24 cellular contexts compared by ENCODE assay signal in genomic region chr9:120829650-120830049, GRCh38. TPM values are rescaled to one million over a fixed set of nuclear protein-coding genes. Genes with fewer than 3 reads are reported as not detected.
DNase-seq lines count a peak whose midpoint lies in the region; TF ChIP-seq lines count a peak whose summit lies in the region.
"Had no signal": no experiment of that assay in that cellular context is flagged by ENCODE, and none has a peak within 500 bp of the region (broad histone marks: within the 10 kb centered on the region; RNA-seq: fewer than 3 reads in every experiment).

No MANE protein-coding gene starts in this region.

- H3K4me3 ChIP-seq in ACC112 (ENCODE audit: low read depth, low read length) = no peak overlapping the region
- H3K4me3 ChIP-seq: BLaER1 treated with 17β-estradiol and CSF1 and Interleukin-3, amounts not matched to agents 10 nM and 100 nM; MG63 had no signal

- peak overlapping the region; percentile 77 for H3K27ac ChIP-seq in ACC112 (ENCODE audit: low read depth, low read length)
- H3K27ac ChIP-seq: BLaER1 treated with 17β-estradiol and CSF1 and Interleukin-3, amounts not matched to agents 10 nM and 100 nM had no signal

- DNase-seq in activated T-cell treated with anti-CD3 and anti-CD28 coated beads, Interleukin-2, amount 50 U/mL, for 24 hours = no peak
- DNase-seq in activated T-cell treated with anti-CD3 and anti-CD28 coated beads for 4 hours (no peak), HFFc6 (no peak), glutamatergic neuron (no peak), cerebellar cortex (ENCODE audit: low spot score) (no peak), HuH-7.5 (ENCODE audit: low spot score) (no peak)
- DNase-seq in stimulated activated CD4-positive, alpha-beta T cell treated with anti-CD3 and anti-CD28 coated beads, Interleukin-2, amount 100 ng/mL, for 24 hours = no peak
- DNase-seq: AML-193; CD4-positive, alpha-beta T cell; COR-L47; DMS53; H9; KG1; MG63; NCI-H1105 treated with DMSO at 0.1 percent for 48 hours; NCI-H146; NCI-H2029; NCI-H446 treated with DMSO at 0.1 percent for 48 hours; NCI-H526; NCI-H82; NK-92 treated with Interleukin-12 subunit alpha and Interleukin-12 subunit beta, amount 100 ng/mL, for 24 hours; PC-3 had no signal

- H3K79me2 ChIP-seq in ACC112 (ENCODE audit: control insufficient read depth, insufficient read depth, low read length, unreplicated experiment) = peaks cover 9% of the 10 kb centered on the region

- no peak overlapping the region for H3K4me3 Mint-ChIP-seq in activated T-cell treated with anti-CD3 and anti-CD28 coated beads, Interleukin-2, amount 50 U/mL, for 24 hours
- no peak overlapping the region for H3K4me3 Mint-ChIP-seq in HFFc6
- no peak overlapping the region for H3K4me3 Mint-ChIP-seq in glutamatergic neuron (ENCODE audit: unreplicated experiment)
- H3K4me3 Mint-ChIP-seq: CD4-positive, alpha-beta T cell; H9 had no signal

- H3K27ac Mint-ChIP-seq in activated T-cell treated with anti-CD3 and anti-CD28 coated beads, Interleukin-2, amount 50 U/mL, for 24 hours = peak overlapping the region; percentile 20
- H3K27ac Mint-ChIP-seq in HFFc6 (peak overlapping the region; percentile 65), glutamatergic neuron (ENCODE audit: unreplicated experiment) (peak overlapping the region; percentile 6)
- H3K27ac Mint-ChIP-seq: CD4-positive, alpha-beta T cell had no signal

- H3K27me3 Mint-ChIP-seq in activated T-cell treated with anti-CD3 and anti-CD28 coated beads, Interleukin-2, amount 50 U/mL, for 24 hours = no peaks in the 10 kb centered on the region
- H3K27me3 Mint-ChIP-seq in HFFc6 (ENCODE audit: insufficient read depth) (no peaks in the 10 kb centered on the region), glutamatergic neuron (ENCODE audit: unreplicated experiment) (no peaks in the 10 kb centered on the region)
- H3K27me3 Mint-ChIP-seq: CD4-positive, alpha-beta T cell had no signal

- TF ChIP-seq CTCF in HFFc6 (IDR thresholded peaks at IDR 0.05) (no peak), glutamatergic neuron (IDR thresholded peaks at IDR 0.05; ENCODE audit: partially characterized antibody, unreplicated experiment) (no peak)

- H3K4me1 ChIP-seq in ACC112 (ENCODE audit: control insufficient read depth, insufficient read depth, low read length, unreplicated experiment) = peaks cover 13% of the 10 kb centered on the region
- H3K4me1 ChIP-seq: BLaER1 treated with 17β-estradiol and CSF1 and Interleukin-3, amounts not matched to agents 10 nM and 100 nM had no signal

- H3K27me3 ChIP-seq in ACC112 (ENCODE audit: insufficient read depth, low read length) = no peaks in the 10 kb centered on the region
- H3K27me3 ChIP-seq: BLaER1 treated with 17β-estradiol and CSF1 and Interleukin-3, amounts not matched to agents 10 nM and 100 nM; MG63 had no signal

- no peaks in the 10 kb centered on the region for H3K9me3 Mint-ChIP-seq in activated T-cell treated with anti-CD3 and anti-CD28 coated beads, Interleukin-2, amount 50 U/mL, for 24 hours
- no peaks in the 10 kb centered on the region for H3K9me3 Mint-ChIP-seq in HFFc6
- H3K9me3 Mint-ChIP-seq in glutamatergic neuron (ENCODE audit: unreplicated experiment) = no peaks in the 10 kb centered on the region
- H3K9me3 Mint-ChIP-seq: CD4-positive, alpha-beta T cell; H9 had no signal

- H2AFZ ChIP-seq in ACC112 (ENCODE audit: low read length, unreplicated experiment) = no peak overlapping the region

- peaks cover 88% of the 10 kb centered on the region for H3K36me3 Mint-ChIP-seq in activated T-cell treated with anti-CD3 and anti-CD28 coated beads, Interleukin-2, amount 50 U/mL, for 24 hours (ENCODE audit: low read depth)
- peaks cover 40% of the 10 kb centered on the region for H3K36me3 Mint-ChIP-seq in HFFc6 (ENCODE audit: low read depth)
- no peaks in the 10 kb centered on the region for H3K36me3 Mint-ChIP-seq in glutamatergic neuron (ENCODE audit: unreplicated experiment)

- H3K4me1 Mint-ChIP-seq in activated T-cell treated with anti-CD3 and anti-CD28 coated beads, Interleukin-2, amount 50 U/mL, for 24 hours (ENCODE audit: low read depth) = peaks cover 10% of the 10 kb centered on the region
- peaks cover 17% of the 10 kb centered on the region for H3K4me1 Mint-ChIP-seq in HFFc6 (ENCODE audit: low read depth)
- no peaks in the 10 kb centered on the region for H3K4me1 Mint-ChIP-seq in glutamatergic neuron (ENCODE audit: low read depth, unreplicated experiment)

- H3K36me3 ChIP-seq in ACC112 (ENCODE audit: insufficient read depth, low read length) = peaks cover 44% of the 10 kb centered on the region

RNA-seq across cellular contexts. Expression of gene PSMD5, which starts 13.1 kb away (rescaled TPM):
- total RNA-seq in HFFc6 (2021; fragmentation: NEBNext Ultra II Directional; extraction: Animal tissue kit (Norgen Biotek cat#: 25700)) = 10 to 100 TPM; 56.9 to 63.2 (median 60.1) TPM
- total RNA-seq in glutamatergic neuron (ENCODE audit: unreplicated experiment) = 48.5 TPM

RNA-seq across cellular contexts. Expression of gene FBXW2, which starts 36.4 kb away (rescaled TPM):
- total RNA-seq in HFFc6 (2021; fragmentation: NEBNext Ultra II Directional; extraction: Animal tissue kit (Norgen Biotek cat#: 25700)) = 10 to 100 TPM; 61.5 to 73.9 (median 67.7) TPM
- total RNA-seq in glutamatergic neuron (ENCODE audit: unreplicated experiment) = 67.2 TPM

RNA-seq across cellular contexts. Expression of gene PHF19, which starts 47.3 kb away (rescaled TPM):
- total RNA-seq in HFFc6 (2021; fragmentation: NEBNext Ultra II Directional; extraction: Animal tissue kit (Norgen Biotek cat#: 25700)) = 10 to 100 TPM; 49.1 to 83.4 (median 75.7) TPM
- 18.9 TPM for total RNA-seq in glutamatergic neuron (ENCODE audit: unreplicated experiment)

Comparison
In these comparisons a context has a peak if more than half of its experiments do, and no peak if none do; other contexts are left out.
1. H3K27ac Mint-ChIP-seq: peak in every context shown above with its lines; median percentile 65 in HFFc6; 20 in activated T-cell treated with anti-CD3 and anti-CD28 coated beads, Interleukin-2, amount 50 U/mL, for 24 hours; 6 in glutamatergic neuron.